Comparison of ENCODE assay signal across 21 cellular contexts in the genomic region with DNA sequence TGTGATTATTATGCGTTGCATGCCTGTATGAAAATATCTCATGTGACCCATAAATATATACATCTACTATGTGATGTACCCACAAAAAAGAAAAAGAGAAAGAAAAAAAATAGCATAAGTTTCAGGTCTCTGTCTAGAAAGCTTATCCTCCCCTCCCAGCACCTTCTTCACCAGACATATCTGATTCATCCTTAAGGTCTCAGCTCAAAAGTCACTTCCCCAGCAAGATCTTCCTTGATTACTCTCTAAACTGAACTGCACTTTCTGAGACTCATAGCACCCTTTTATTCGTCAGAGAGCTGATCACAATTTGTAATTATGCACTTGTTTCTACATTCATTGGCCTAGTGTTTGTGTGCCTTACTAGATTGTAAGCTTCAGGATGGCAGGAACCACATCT.
"Had no signal": no experiment of that assay in that cellular context is flagged by ENCODE, and none has a peak within 500 bp of the region (broad histone marks: within the 10 kb centered on the region; RNA-seq: fewer than 3 reads in every experiment).

No MANE protein-coding gene starts in this region.

- H3K4me3 Mint-ChIP-seq: endodermal cell; memory B cell; natural killer cell treated with Interleukin-12 subunit alpha and Interleukin-12 subunit beta and Interleukin-15 and Interleukin-18, amount 100 ng/mL, for 72 hours; stimulated activated naive B cell treated with anti-CD40 and anti-IgM and Interleukin-4, amounts not matched to agents 10 μg/mL and 1 μg/mL and 100 μg/mL, for 72 hours; type B pancreatic cell had no signal

- DNase-seq: activated CD4-positive, CD25-positive, alpha-beta regulatory T cell treated with anti-CD3 and anti-CD28 coated beads, Interleukin-2, amount 50 U/mL, for 72 hours; activated CD8-positive, alpha-beta memory T cell treated with anti-CD3 and anti-CD28 coated beads for 24 hours; activated CD8-positive, alpha-beta memory T cell treated with anti-CD3 and anti-CD28 coated beads, Interleukin-2, amount 50 U/mL, for 4 hours; anterior cingulate cortex; body of pancreas; cortex of kidney; endodermal cell; head of caudate nucleus; left colon; retina; SJCRH30; stimulated activated CD4-positive, alpha-beta T cell treated with anti-CD3 and anti-CD28 coated beads, Interleukin-2, amount 100 ng/mL, for 48 hours; stimulated activated CD8-positive, alpha-beta memory T cell treated with anti-CD3 and anti-CD28 coated beads, Interleukin-4, amount 100 ng/mL, for 48 hours; stimulated activated naive B cell treated with anti-CD40 and anti-IgM and Interleukin-4, amounts not matched to agents 10 μg/mL and 1 μg/mL and 100 μg/mL, for 72 hours; T-helper 1 cell; T1000 had no signal

- H3K9me3 Mint-ChIP-seq: memory B cell; natural killer cell treated with Interleukin-12 subunit alpha and Interleukin-12 subunit beta and Interleukin-15 and Interleukin-18, amount 100 ng/mL, for 72 hours; stimulated activated naive B cell treated with anti-CD40 and anti-IgM and Interleukin-4, amounts not matched to agents 10 μg/mL and 1 μg/mL and 100 μg/mL, for 72 hours; type B pancreatic cell had no signal

- H3K27ac Mint-ChIP-seq: endodermal cell; memory B cell; natural killer cell treated with Interleukin-12 subunit alpha and Interleukin-12 subunit beta and Interleukin-15 and Interleukin-18, amount 100 ng/mL, for 72 hours; progenitor cell of endocrine pancreas; stimulated activated naive B cell treated with anti-CD40 and anti-IgM and Interleukin-4, amounts not matched to agents 10 μg/mL and 1 μg/mL and 100 μg/mL, for 72 hours; type B pancreatic cell had no signal

- H3K4me1 Mint-ChIP-seq: memory B cell had no signal

- ATAC-seq: body of pancreas; gastroesophageal sphincter; left colon; natural killer cell treated with Interleukin-12 subunit alpha and Interleukin-12 subunit beta and Interleukin-15 and Interleukin-18, amount 100 ng/mL, for 72 hours; stimulated activated naive B cell treated with anti-CD40 and anti-IgM and Interleukin-4, amounts not matched to agents 10 μg/mL and 1 μg/mL and 100 μg/mL, for 72 hours had no signal

- H3K27me3 Mint-ChIP-seq: memory B cell; natural killer cell treated with Interleukin-12 subunit alpha and Interleukin-12 subunit beta and Interleukin-15 and Interleukin-18, amount 100 ng/mL, for 72 hours; progenitor cell of endocrine pancreas; stimulated activated naive B cell treated with anti-CD40 and anti-IgM and Interleukin-4, amounts not matched to agents 10 μg/mL and 1 μg/mL and 100 μg/mL, for 72 hours; type B pancreatic cell had no signal
